Comparison of ENCODE assay signal across 11 cellular contexts in genomic region chr4:111991797-111992196, GRCh38.
DNase-seq lines count a peak whose midpoint lies in the region; ATAC-seq, FAIRE-seq and TF ChIP-seq lines count a peak whose summit lies in the region.
"Had no signal": no experiment of that assay in that cellular context is flagged by ENCODE, and none has a peak within 500 bp of the region (broad histone marks: within the 10 kb centered on the region; RNA-seq: fewer than 3 reads in every experiment).

No MANE protein-coding gene starts in this region.

- H3K4me2 ChIP-seq in A549 (peak overlapping the region; percentile 35), OCI-LY3 (ENCODE audit: low read length) (peak overlapping the region; percentile 97)

- POLR2A ChIA-PET in A549 (lab: Yijun Ruan, JAX), result no interaction called here

- H2AFZ ChIP-seq in OCI-LY3 (ENCODE audit: low read depth, low read length), result no peak overlapping the region

- 46% methylated on average over 3 of the region's 3 CpGs for WGBS in A549 (ENCODE audit: missing lambda C conversion rate)

- no peak for TF ChIP-seq POLR2A in A549 (IDR thresholded peaks at IDR 0.05; ENCODE audit: low read length)

- peaks cover 13% of the 10 kb centered on the region; the same call in 1 of the 3 replicates for H3K4me1 ChIP-seq in A549
- peaks cover 74% of the 10 kb centered on the region for H3K4me1 ChIP-seq in OCI-LY3 (ENCODE audit: low read length)
- H3K4me1 ChIP-seq in kidney (ENCODE audit: control insufficient read depth in 1 of 2, insufficient read depth in 1 of 2, low read depth in 1 of 2, low read length in 2 of 2), result no peaks in the 10 kb centered on the region

- H3K79me2 ChIP-seq in OCI-LY3 (ENCODE audit: low read length), result no peaks in the 10 kb centered on the region

- CTCF ChIA-PET in A549 (lab: Yijun Ruan, JAX), result no interaction called here

- ATAC-seq in A549, result peak; percentile 81 to 87
- peak; percentile 40 for ATAC-seq in GM21447 (IDR thresholded peaks at IDR 0.05; ENCODE audit: unreplicated experiment)
- no peak for ATAC-seq in HG03045 (IDR thresholded peaks at IDR 0.05; ENCODE audit: unreplicated experiment)

- no peak overlapping the region for H3K4me3 ChIP-seq in A549
- peak overlapping the region; percentile 63 for H3K4me3 ChIP-seq in OCI-LY3 (ENCODE audit: low read length)
- H3K4me3 ChIP-seq in foreskin fibroblast (ENCODE audit: low read depth in 1 of 2, low read length in 2 of 2), result no peak overlapping the region
- no peak overlapping the region for H3K4me3 ChIP-seq in kidney (ENCODE audit: low read length in 2 of 2)
- H3K4me3 ChIP-seq: BLaER1 treated with 17β-estradiol and CSF1 and Interleukin-3, amounts not matched to agents 10 nM and 100 nM had no signal

- DNase-seq in A549 (ENCODE audit: low read depth in 1 of 2, low spot score in 1 of 2) (peak; percentile 11 to 56), foreskin fibroblast (peak; percentile 82 to 87), kidney (no peak), cortex of kidney (lab: John Stamatoyannopoulos, UW) (no peak)
- DNase-seq in NK-92 treated with Interleukin-12 subunit alpha and Interleukin-12 subunit beta, amount 100 ng/mL, for 24 hours (lab: John Stamatoyannopoulos, UW), result no peak
- DNase-seq: activated CD4-positive, CD25-positive, alpha-beta regulatory T cell; midbrain had no signal

- no peaks in the 10 kb centered on the region for H4K20me1 ChIP-seq in OCI-LY3 (ENCODE audit: insufficient read depth, low read length)
- H4K20me1 ChIP-seq: BLaER1 treated with 17β-estradiol and CSF1 and Interleukin-3, amounts not matched to agents 10 nM and 100 nM had no signal

- TF ChIP-seq CTCF in A549 (IDR thresholded peaks at IDR 0.05) (no peak), OCI-LY3 (IDR thresholded peaks at IDR 0.05; ENCODE audit: low read depth, low read length) (no peak), foreskin fibroblast (IDR thresholded peaks at IDR 0.05; ENCODE audit: low read depth, low read length) (no peak), kidney (IDR thresholded peaks at IDR 0.05; ENCODE audit: borderline replicate concordance, extremely low read depth, insufficient read depth) (no peak)

- H3K36me3 ChIP-seq in OCI-LY3 (replicated peaks; ENCODE audit: low read depth, low read length) (no peaks in the 10 kb centered on the region), kidney (ENCODE audit: control insufficient read depth in 1 of 2, insufficient read depth in 2 of 2, low read length in 2 of 2) (no peaks in the 10 kb centered on the region)
- H3K36me3 ChIP-seq: BLaER1 treated with 17β-estradiol and CSF1 and Interleukin-3, amounts not matched to agents 10 nM and 100 nM had no signal

- H3K27me3 ChIP-seq in OCI-LY3 (ENCODE audit: low read depth, low read length), result no peaks in the 10 kb centered on the region
- H3K27me3 ChIP-seq: BLaER1 treated with 17β-estradiol and CSF1 and Interleukin-3, amounts not matched to agents 10 nM and 100 nM had no signal

- TF ChIP-seq EP300 in A549 (IDR thresholded peaks at IDR 0.05), result no peak

- no peak for FAIRE-seq in A549 (lab: Jason Lieb, UNC)
- no peak for FAIRE-seq in kidney (lab: Jason Lieb, UNC)

- peak overlapping the region; percentile 79 for H3K9ac ChIP-seq in OCI-LY3 (ENCODE audit: low read length)
- no peak overlapping the region for H3K9ac ChIP-seq in kidney (ENCODE audit: low read length in 2 of 2)

- intact Hi-C loops in kidney (cut with DNase I), result no loop called here

- H3K27ac ChIP-seq in A549 (peak overlapping the region; percentile 15 to 28; a peak in 2 of 6 replicates), OCI-LY3 (ENCODE audit: low read length) (peak overlapping the region; percentile 96), kidney (ENCODE audit: low read depth in 2 of 2, low read length in 2 of 2) (no peak overlapping the region)

- H3K9me3 ChIP-seq in A549 (no peaks in the 10 kb centered on the region), OCI-LY3 (ENCODE audit: insufficient read depth, low read length) (no peaks in the 10 kb centered on the region), kidney (ENCODE audit: control insufficient read depth in 1 of 2, low read length in 2 of 2) (no peaks in the 10 kb centered on the region)
- H3K9me3 ChIP-seq: BLaER1 treated with 17β-estradiol and CSF1 and Interleukin-3, amounts not matched to agents 10 nM and 100 nM had no signal

- no peak for TF ChIP-seq RAD21 in A549 (conservative IDR thresholded peaks at IDR 0.05 in 1 of 2, IDR thresholded peaks at IDR 0.05 in 1 of 2)

TF ChIP-seq in A549, 52 proteins besides CTCF, POLR2A, EP300 and RAD21:
- TF ChIP-seq CHD2 (IDR thresholded peaks at IDR 0.05; ENCODE audit: low read length, partially characterized antibody), result no peak
- 0 out of 2 replicates have a peak, but pooled peaks have one; percentile 6 for TF ChIP-seq FOSL2 (IDR thresholded peaks at IDR 0.05)
- TF ChIP-seq FOSL2 (CRISPR knock-in tag; IDR thresholded peaks at IDR 0.05), result peak; percentile 74
- TF ChIP-seq TFCP2L1 (CRISPR knock-in tag; IDR thresholded peaks at IDR 0.05), result no peak
TF ChIP-seq in A549: peak in this region for 1.

Comparison
In these comparisons a context has a peak if more than half of its experiments do, and no peak if none do; other contexts are left out.
1. DNase-seq: peak in A549 (2 of 2) and foreskin fibroblast (2 of 2); none in NK-92 treated with Interleukin-12 subunit alpha and Interleukin-12 subunit beta, amount 100 ng/mL, for 24 hours (single experiment), kidney (single experiment) and cortex of kidney (single experiment).
2. H3K27ac ChIP-seq: peak in A549 (2 of 2) and OCI-LY3 (single experiment); none in kidney (0 of 2).